7 cellular contexts compared by ENCODE assay signal in the genomic region with DNA sequence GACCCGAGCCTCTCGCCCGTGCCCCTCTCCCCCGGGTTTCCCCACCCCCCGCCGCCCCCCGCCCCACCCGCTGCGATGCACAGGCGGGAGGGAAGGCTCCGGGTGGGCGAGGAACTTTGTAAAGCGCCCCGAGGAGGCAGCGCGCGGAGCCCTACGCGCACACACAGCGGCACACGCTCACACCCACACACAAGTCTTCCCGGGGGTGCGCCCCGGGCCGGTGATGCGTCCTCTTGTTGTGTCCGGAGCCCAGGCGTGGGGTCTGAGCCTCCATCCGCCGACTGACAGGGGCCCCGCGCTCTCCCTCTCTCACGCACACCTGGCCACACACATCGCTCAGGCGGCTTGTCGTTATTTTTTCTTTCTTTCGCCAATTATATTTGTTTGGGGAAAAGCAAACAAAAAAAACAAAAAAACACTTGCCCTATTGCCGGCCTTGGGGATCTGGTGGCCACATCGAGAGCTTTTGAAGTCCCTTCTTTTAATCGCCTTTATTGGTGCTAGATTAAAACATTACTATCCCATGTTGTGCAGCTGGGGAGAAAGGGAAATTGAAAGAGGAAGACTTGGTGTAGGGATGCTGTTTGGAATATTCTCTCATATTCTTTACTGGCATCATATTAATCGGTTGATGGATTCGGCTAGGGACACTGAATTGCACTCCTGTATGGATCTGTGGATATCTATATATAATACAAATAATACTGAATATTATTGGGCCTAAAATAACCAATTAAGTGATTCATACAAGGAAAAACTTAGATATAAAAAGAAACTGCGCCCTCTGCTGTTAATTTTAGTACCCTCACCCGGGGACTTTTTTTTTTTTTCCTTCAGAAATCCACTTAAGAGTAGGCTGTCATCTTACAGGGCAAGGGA. TPM values are rescaled to one million over a fixed set of nuclear protein-coding genes. Genes with fewer than 3 reads are reported as not detected.
DNase-seq lines count a peak whose midpoint lies in the region; ATAC-seq and TF ChIP-seq lines count a peak whose summit lies in the region.

No MANE protein-coding gene starts in this region.

- peak; percentile 58 for TF ChIP-seq CTCF in fibroblast of mammary gland (conservative IDR thresholded peaks at IDR 0.05; ENCODE audit: control insufficient read depth, insufficient read depth, low read depth, low read length)

- peaks cover 13% of the 10 kb centered on the region for H3K4me1 Mint-ChIP-seq in activated CD8-positive, alpha-beta memory T cell treated with anti-CD3 and anti-CD28 coated beads, Interleukin-2, amount 10 ng/mL, durations not matched to agents 7 days and 5 days

- POLR2A ChIA-PET in HEK293T (lab: Yijun Ruan, JAX) = interaction anchor here (2.6 kb wide), 1 partner anchor 85 kb away, joined by 11 read pairs; a partner anchor contains a TSS

- peak; percentile 21 for ATAC-seq in activated CD8-positive, alpha-beta memory T cell treated with anti-CD3 and anti-CD28 coated beads, Interleukin-2, amount 10 ng/mL, durations not matched to agents 7 days and 5 days
- no peak for ATAC-seq in GM19455 (IDR thresholded peaks at IDR 0.05; ENCODE audit: unreplicated experiment)

- no peak overlapping the region for H3K27ac Mint-ChIP-seq in activated CD8-positive, alpha-beta memory T cell treated with anti-CD3 and anti-CD28 coated beads, Interleukin-2, amount 10 ng/mL, durations not matched to agents 7 days and 5 days

- no peaks in the 10 kb centered on the region for H3K36me3 Mint-ChIP-seq in activated CD8-positive, alpha-beta memory T cell treated with anti-CD3 and anti-CD28 coated beads, Interleukin-2, amount 10 ng/mL, durations not matched to agents 7 days and 5 days

- no peaks in the 10 kb centered on the region for H3K9me3 Mint-ChIP-seq in activated CD8-positive, alpha-beta memory T cell treated with anti-CD3 and anti-CD28 coated beads, Interleukin-2, amount 10 ng/mL, durations not matched to agents 7 days and 5 days (ENCODE audit: low read depth)

- H3K4me3 Mint-ChIP-seq in activated CD8-positive, alpha-beta memory T cell treated with anti-CD3 and anti-CD28 coated beads, Interleukin-2, amount 10 ng/mL, durations not matched to agents 7 days and 5 days = peak overlapping the region; percentile 64

- peaks cover 66% of the 10 kb centered on the region for H3K27me3 Mint-ChIP-seq in activated CD8-positive, alpha-beta memory T cell treated with anti-CD3 and anti-CD28 coated beads, Interleukin-2, amount 10 ng/mL, durations not matched to agents 7 days and 5 days

- CTCF ChIA-PET in HEK293T (lab: Yijun Ruan, JAX) = interaction anchor here (0.6 to 1.5 kb wide), 7 partner anchors 10 to 731 kb away, joined by 3 to 7 read pairs (median 3); no protein-coding TSS in a partner anchor
- CTCF ChIA-PET in activated CD8-positive, alpha-beta memory T cell treated with anti-CD3 and anti-CD28 coated beads, Interleukin-2, amount 10 ng/mL, durations not matched to agents 7 days and 5 days (lab: Charles Lee) = interaction anchor here (0.7 to 1.6 kb wide), 5 partner anchors 9 to 153 kb away, joined by 3 to 5 read pairs (median 3); no protein-coding TSS in a partner anchor

- H3K4me3 ChIP-seq in fibroblast of mammary gland (ENCODE audit: control insufficient read depth, low read depth, low read length) = peak overlapping the region; percentile 47

- DNase-seq in GM03348 (ENCODE audit: low spot score) = peak; percentile 53
- peak; percentile 40 for DNase-seq in HEK293T (ENCODE audit: extremely low spot score)
- peak; percentile 28 for DNase-seq in NCI-H2081 treated with DMSO at 0.1 percent for 48 hours (lab: John Stamatoyannopoulos, UW)
- DNase-seq in activated CD8-positive, alpha-beta memory T cell treated with anti-CD3 and anti-CD28 coated beads, Interleukin-2, amount 10 ng/mL, durations not matched to agents 7 days and 5 days = no peak
- DNase-seq in fibroblast of mammary gland (ENCODE audit: low read depth) = peak; percentile 69
- DNase-seq in myocyte (ENCODE audit: low read depth) = peak; percentile 53

TF ChIP-seq in HEK293T, 16 proteins besides CTCF, POLR2A, EP300 and RAD21:
- TF ChIP-seq CTBP1 (IDR thresholded peaks at IDR 0.05; ENCODE audit: borderline replicate concordance) = no peak
- TF ChIP-seq ELF4 (IDR thresholded peaks at IDR 0.05) = no peak
- TF ChIP-seq TARDBP (IDR thresholded peaks at IDR 0.05) = no peak
- no peak for TF ChIP-seq LEF1 (IDR thresholded peaks at IDR 0.05; ENCODE audit: borderline replicate concordance)
- TF ChIP-seq FOXM1 (IDR thresholded peaks at IDR 0.05; ENCODE audit: borderline replicate concordance) = no peak
- TF ChIP-seq BHLHE40 (IDR thresholded peaks at IDR 0.05; ENCODE audit: borderline replicate concordance) = no peak
- TF ChIP-seq, protein P1, sequence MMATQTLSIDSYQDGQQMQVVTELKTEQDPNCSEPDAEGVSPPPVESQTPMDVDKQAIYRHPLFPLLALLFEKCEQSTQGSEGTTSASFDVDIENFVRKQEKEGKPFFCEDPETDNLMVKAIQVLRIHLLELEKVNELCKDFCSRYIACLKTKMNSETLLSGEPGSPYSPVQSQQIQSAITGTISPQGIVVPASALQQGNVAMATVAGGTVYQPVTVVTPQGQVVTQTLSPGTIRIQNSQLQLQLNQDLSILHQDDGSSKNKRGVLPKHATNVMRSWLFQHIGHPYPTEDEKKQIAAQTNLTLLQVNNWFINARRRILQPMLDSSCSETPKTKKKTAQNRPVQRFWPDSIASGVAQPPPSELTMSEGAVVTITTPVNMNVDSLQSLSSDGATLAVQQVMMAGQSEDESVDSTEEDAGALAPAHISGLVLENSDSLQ (IDR thresholded peaks at IDR 0.05) = no peak
- TF ChIP-seq NFRKB (IDR thresholded peaks at IDR 0.05) = no peak
- TF ChIP-seq ZNF384 (IDR thresholded peaks at IDR 0.05) = peak; percentile 92

RNA-seq across cellular contexts. Expression of a gene that starts 0.9 kb away (rescaled TPM):
- 1 to 10 TPM in 1 of 2 experiments, not detected in 1; 1.1 TPM for total RNA-seq in activated CD8-positive, alpha-beta memory T cell treated with anti-CD3 and anti-CD28 coated beads, Interleukin-2, amount 10 ng/mL, durations not matched to agents 7 days and 5 days
- total RNA-seq in myocyte = 0.08 TPM in 1 of 2 replicates, not detected in the other
- polyA plus RNA-seq in myocyte (2012) = not detected
